In the genomic region with DNA sequence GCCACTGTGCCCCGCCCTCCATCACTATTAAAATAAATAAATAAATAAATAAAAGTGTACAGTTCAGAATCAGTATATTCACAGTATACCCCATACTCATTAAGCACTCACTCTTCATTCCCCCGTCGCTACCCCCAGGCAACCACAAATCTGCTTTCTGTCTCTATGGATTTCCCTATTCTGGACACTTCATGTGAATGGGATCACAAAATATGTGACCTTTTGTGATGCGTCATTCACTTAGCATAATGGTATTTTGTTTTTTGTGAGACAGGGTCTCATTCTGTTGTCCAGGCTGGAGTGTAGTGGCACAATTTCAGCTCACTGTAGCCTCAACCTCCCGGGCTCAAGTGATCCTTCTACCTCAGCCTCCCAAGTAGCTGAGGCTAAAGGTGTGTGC, we compare ENCODE assay signal across 24 cellular contexts. TPM values are rescaled to one million over a fixed set of nuclear protein-coding genes. Genes with fewer than 3 reads are reported as not detected.
DNase-seq lines count a peak whose midpoint lies in the region; ATAC-seq, FAIRE-seq and TF ChIP-seq lines count a peak whose summit lies in the region.
"Had no signal": no experiment of that assay in that cellular context is flagged by ENCODE, and none has a peak within 500 bp of the region (broad histone marks: within the 10 kb centered on the region; RNA-seq: fewer than 3 reads in every experiment).

No MANE protein-coding gene starts in this region.

- H3K9me3 Mint-ChIP-seq in Caco-2 (ENCODE audit: unreplicated experiment) (peaks cover 10% of the 10 kb centered on the region), progenitor cell of endocrine pancreas (ENCODE audit: low read depth) (peaks cover 5% of the 10 kb centered on the region)

- H3K36me3 ChIP-seq in Caco-2 (ENCODE audit: control insufficient read depth, insufficient read depth, low read length) = no peaks in the 10 kb centered on the region
- H3K36me3 ChIP-seq: BE2C; BLaER1 treated with 17β-estradiol and CSF1 and Interleukin-3, amounts not matched to agents 10 nM and 100 nM had no signal

- H3K4me3 Mint-ChIP-seq in Caco-2 (ENCODE audit: unreplicated experiment) = peak overlapping the region; percentile 61
- no peak overlapping the region for H3K4me3 Mint-ChIP-seq in progenitor cell of endocrine pancreas (ENCODE audit: low read depth)
- H3K4me3 Mint-ChIP-seq: CD4-positive, alpha-beta memory T cell had no signal

- in situ Hi-C loops in SK-MEL-5 (cut with HindIII; ENCODE audit: low pct_unique_long_range_greater_than_20kb, low sequenced_read_pairs) = no loop called here

- H3K27ac Mint-ChIP-seq in Caco-2 (ENCODE audit: unreplicated experiment) = peak overlapping the region; percentile 67
- peak overlapping the region; percentile 43 for H3K27ac Mint-ChIP-seq in progenitor cell of endocrine pancreas

- H3K36me3 Mint-ChIP-seq in Caco-2 (ENCODE audit: insufficient read depth, unreplicated experiment) = no peaks in the 10 kb centered on the region
- H3K36me3 Mint-ChIP-seq in progenitor cell of endocrine pancreas (ENCODE audit: insufficient read depth) = no peaks in the 10 kb centered on the region
- H3K36me3 Mint-ChIP-seq: CD4-positive, alpha-beta memory T cell had no signal

- no peak for FAIRE-seq in D721Med (lab: Jason Lieb, UNC)
- FAIRE-seq: A549, GM12891, GM18507, H54 had no signal

- no peaks in the 10 kb centered on the region for H3K27me3 ChIP-seq in Caco-2 (replicated peaks; ENCODE audit: control insufficient read depth, insufficient read depth, low read length)
- H3K27me3 ChIP-seq: BE2C; BLaER1 treated with 17β-estradiol and CSF1 and Interleukin-3, amounts not matched to agents 10 nM and 100 nM had no signal

- intact Hi-C loops in Caco-2 (cut with micrococcal nuclease; ENCODE audit: unreplicated experiment) = loop anchor here (1.0 to 2.0 kb wide), 2 partner anchors 53 to 87 kb away; a partner anchor contains a TSS

- TF ChIP-seq CTCF in Caco-2 (IDR thresholded peaks at IDR 0.05; ENCODE audit: insufficient read depth in 1 of 2, low read depth in 1 of 2, low read length in 1 of 2, severe bottlenecking in 1 of 2, unreplicated experiment in 1 of 2) (no peak), progenitor cell of endocrine pancreas (IDR thresholded peaks at IDR 0.05; ENCODE audit: unreplicated experiment) (no peak), D721Med (IDR thresholded peaks at IDR 0.05; ENCODE audit: insufficient read depth, missing control alignments) (no peak), coronary artery (IDR thresholded peaks at IDR 0.05) (no peak)

- no peak overlapping the region for H3K4me3 ChIP-seq in Caco-2 (ENCODE audit: low read depth, low read length)
- no peak overlapping the region for H3K4me3 ChIP-seq in coronary artery
- H3K4me3 ChIP-seq: A549; BLaER1 treated with 17β-estradiol and CSF1 and Interleukin-3, amounts not matched to agents 10 nM and 100 nM had no signal

- DNase-seq in Caco-2 (no peak), SK-MEL-5 (ENCODE audit: low read depth, low spot score) (peak; percentile 63), foreskin melanocyte (peak; percentile 60), progenitor cell of endocrine pancreas (ENCODE audit: low spot score, unreplicated experiment) (no peak), D721Med (ENCODE audit: insufficient read length, low spot score) (no peak), coronary artery (ENCODE audit: low spot score) (no peak), SKM-1 treated with dmso at 0.1 percent for 144 hours (lab: John Stamatoyannopoulos, UW; ENCODE audit: unreplicated experiment) (no peak)
- DNase-seq: 8988T; ACHN; AML-193; BE2C; CD4-positive, alpha-beta memory T cell; COR-L47; DMS53; DMS79 treated with DMSO at 0.1 percent for 48 hours; GF-D8; GOT3; HCEC 1CT had no signal

- CTCF ChIA-PET in Caco-2 (lab: Charles Lee) = no interaction called here

- POLR2A ChIA-PET in Caco-2 (lab: Charles Lee) = interaction anchor here (1.7 kb wide), 2 partner anchors 18 to 53 kb away, joined by 12 to 21 read pairs; a partner anchor contains a TSS

- no peak overlapping the region for H3K27ac ChIP-seq in coronary artery
- H3K27ac ChIP-seq: A549; BLaER1 treated with 17β-estradiol and CSF1 and Interleukin-3, amounts not matched to agents 10 nM and 100 nM had no signal

- H3K27me3 Mint-ChIP-seq in Caco-2 (ENCODE audit: insufficient read depth, unreplicated experiment) (no peaks in the 10 kb centered on the region), progenitor cell of endocrine pancreas (no peaks in the 10 kb centered on the region)
- H3K27me3 Mint-ChIP-seq: CD4-positive, alpha-beta memory T cell had no signal

- peaks cover 21% of the 10 kb centered on the region for H3K4me1 Mint-ChIP-seq in Caco-2 (ENCODE audit: low read depth, unreplicated experiment)
- H3K4me1 Mint-ChIP-seq in progenitor cell of endocrine pancreas (ENCODE audit: low read depth) = peaks cover 22% of the 10 kb centered on the region
- H3K4me1 Mint-ChIP-seq: CD4-positive, alpha-beta memory T cell had no signal

- H3K9me3 ChIP-seq in Caco-2 = no peaks in the 10 kb centered on the region
- H3K9me3 ChIP-seq: A549; BE2C; BLaER1 treated with 17β-estradiol and CSF1 and Interleukin-3, amounts not matched to agents 10 nM and 100 nM had no signal

- peaks cover 18% of the 10 kb centered on the region for H3K4me1 ChIP-seq in Caco-2

- BruUV-seq in Caco-2 (replicated peaks; lab: Mats Ljungman, UMichigan) = no TSS peak

- no peak for ATAC-seq in esophagus mucosa
- ATAC-seq: A549 had no signal

RNA-seq across cellular contexts. Expression of a gene that starts 52.8 kb away (rescaled TPM):
- total RNA-seq in Caco-2 (2022) (69.1 and 70.0 TPM in 2 replicates), progenitor cell of endocrine pancreas (59.2 and 60.9 TPM in 2 replicates), esophagus mucosa (56.0 TPM)
- total RNA-seq in SK-MEL-5 (2014; rRNA removed; shearing (Covaris generic)) = 75.5 and 93.9 TPM in 2 replicates
- 39.0 and 69.3 TPM in 2 replicates for polyA plus RNA-seq in SK-MEL-5 (2015; cell fraction: cytosol; rRNA removed)
- 27.5 and 31.9 TPM in 2 replicates for polyA plus RNA-seq in SK-MEL-5 (2015; cell fraction: nucleus; rRNA removed)

Comparison
In these comparisons a context has a peak if more than half of its experiments do, and no peak if none do; other contexts are left out.
1. DNase-seq: peak in SK-MEL-5 (single experiment) and foreskin melanocyte (single experiment); none in Caco-2 (0 of 2), progenitor cell of endocrine pancreas (single experiment), D721Med (single experiment), coronary artery (single experiment) and SKM-1 treated with dmso at 0.1 percent for 144 hours (single experiment).